ENCODE assay signal across 28 cellular contexts in genomic region chr13:50344717-50345116, GRCh38.
DNase-seq lines count a peak whose midpoint lies in the region; ATAC-seq and TF ChIP-seq lines count a peak whose summit lies in the region.
"Had no signal": no experiment of that assay in that cellular context is flagged by ENCODE, and none has a peak within 500 bp of the region (broad histone marks: within the 10 kb centered on the region; RNA-seq: fewer than 3 reads in every experiment).

No MANE protein-coding gene starts in this region.

- no peaks in the 10 kb centered on the region for H3K36me3 Mint-ChIP-seq in progenitor cell of endocrine pancreas (ENCODE audit: insufficient read depth)
- H3K36me3 Mint-ChIP-seq in activated CD4-positive, alpha-beta memory T cell treated with anti-CD3 and anti-CD28 coated beads, Interleukin-2, amount 10 ng/mL, durations not matched to agents 7 days and 5 days (ENCODE audit: low read depth): no peaks in the 10 kb centered on the region
- H3K36me3 Mint-ChIP-seq: neural progenitor cell had no signal

- H3K27ac ChIP-seq in Panc1 (ENCODE audit: low read length) (peak overlapping the region; percentile 7; the same call in 1 of the 2 replicates), right lobe of liver (no peak overlapping the region)
- H3K27ac ChIP-seq: neural progenitor cell, pancreas, upper lobe of right lung had no signal

- H3K27me3 ChIP-seq in Panc1 (ENCODE audit: control insufficient read depth, insufficient read depth, low read length): no peaks in the 10 kb centered on the region
- no peaks in the 10 kb centered on the region for H3K27me3 ChIP-seq in right lobe of liver
- H3K27me3 ChIP-seq: neural progenitor cell, pancreas, upper lobe of right lung had no signal

- TF ChIP-seq POLR2A in right lobe of liver (IDR thresholded peaks at IDR 0.05): no peak

- H3K27ac Mint-ChIP-seq in progenitor cell of endocrine pancreas: peak overlapping the region; percentile 40
- no peak overlapping the region for H3K27ac Mint-ChIP-seq in activated CD4-positive, alpha-beta memory T cell treated with anti-CD3 and anti-CD28 coated beads, Interleukin-2, amount 10 ng/mL, durations not matched to agents 7 days and 5 days
- H3K27ac Mint-ChIP-seq: IgD-negative memory B cell, neural progenitor cell had no signal

- no TSS peak for BruUV-seq in Panc1 (replicated peaks; lab: Mats Ljungman, UMichigan)

- WGBS in right lobe of liver (ENCODE audit: insufficient coverage, low coverage, low lambda C conversion rate, missing lambda C conversion rate): 32% methylated on average over 3 of the region's 3 CpGs

- TF ChIP-seq CTCF in Panc1 (IDR thresholded peaks at IDR 0.05) (no peak), progenitor cell of endocrine pancreas (IDR thresholded peaks at IDR 0.05; ENCODE audit: unreplicated experiment) (no peak), right lobe of liver (IDR thresholded peaks at IDR 0.05) (no peak)

- H3K4me1 ChIP-seq in Panc1 (ENCODE audit: control insufficient read depth, insufficient read depth, low read length) (no peaks in the 10 kb centered on the region), right lobe of liver (no peaks in the 10 kb centered on the region)
- H3K4me1 ChIP-seq: pancreas, upper lobe of right lung had no signal

- H3K4me3 ChIP-seq in Panc1 (ENCODE audit: low read depth in 2 of 2, low read length in 2 of 2) (no peak overlapping the region), right lobe of liver (no peak overlapping the region)
- H3K4me3 ChIP-seq: GM12878, neural progenitor cell, pancreas, smooth muscle cell, upper lobe of right lung had no signal

- H3K36me3 ChIP-seq in Panc1 (ENCODE audit: control insufficient read depth, insufficient read depth, low read length): no peaks in the 10 kb centered on the region
- H3K36me3 ChIP-seq in right lobe of liver: no peaks in the 10 kb centered on the region
- H3K36me3 ChIP-seq: neural progenitor cell, pancreas, upper lobe of right lung had no signal

- peaks cover 6% of the 10 kb centered on the region for H3K9me3 Mint-ChIP-seq in progenitor cell of endocrine pancreas (ENCODE audit: low read depth)
- no peaks in the 10 kb centered on the region for H3K9me3 Mint-ChIP-seq in activated CD4-positive, alpha-beta memory T cell treated with anti-CD3 and anti-CD28 coated beads, Interleukin-2, amount 10 ng/mL, durations not matched to agents 7 days and 5 days

- H3K4me3 Mint-ChIP-seq in progenitor cell of endocrine pancreas (ENCODE audit: low read depth): no peak overlapping the region
- no peak overlapping the region for H3K4me3 Mint-ChIP-seq in activated CD4-positive, alpha-beta memory T cell treated with anti-CD3 and anti-CD28 coated beads, Interleukin-2, amount 10 ng/mL, durations not matched to agents 7 days and 5 days
- H3K4me3 Mint-ChIP-seq: CD8-positive, alpha-beta memory T cell; IgD-negative memory B cell; neural progenitor cell had no signal

- H3K27me3 Mint-ChIP-seq in progenitor cell of endocrine pancreas: peaks cover 4% of the 10 kb centered on the region
- peaks cover 31% of the 10 kb centered on the region for H3K27me3 Mint-ChIP-seq in activated CD4-positive, alpha-beta memory T cell treated with anti-CD3 and anti-CD28 coated beads, Interleukin-2, amount 10 ng/mL, durations not matched to agents 7 days and 5 days

- ATAC-seq in Panc1 (no peak), right lobe of liver (no peak)
- ATAC-seq: GM12878, left ventricle myocardium superior, pancreas, upper lobe of right lung had no signal

- H3K9me3 ChIP-seq in Panc1 (ENCODE audit: control insufficient read depth, insufficient read depth, low read depth, low read length) (no peaks in the 10 kb centered on the region), right lobe of liver (no peaks in the 10 kb centered on the region)
- H3K9me3 ChIP-seq: pancreas, upper lobe of right lung had no signal

- no peaks in the 10 kb centered on the region for H3K4me1 Mint-ChIP-seq in progenitor cell of endocrine pancreas (ENCODE audit: low read depth)
- peaks cover 3% of the 10 kb centered on the region for H3K4me1 Mint-ChIP-seq in activated CD4-positive, alpha-beta memory T cell treated with anti-CD3 and anti-CD28 coated beads, Interleukin-2, amount 10 ng/mL, durations not matched to agents 7 days and 5 days

- POLR2A ChIA-PET in Panc1 (lab: Charles Lee): no interaction called here
- POLR2A ChIA-PET in activated CD4-positive, alpha-beta memory T cell treated with anti-CD3 and anti-CD28 coated beads, Interleukin-2, amount 10 ng/mL, durations not matched to agents 7 days and 5 days (lab: Charles Lee): no interaction called here

- intact Hi-C loops in Panc1 (cut with micrococcal nuclease; ENCODE audit: unreplicated experiment): no loop called here
- intact Hi-C loops in right lobe of liver (cut with DNase I): no loop called here

- peak; percentile 36 for DNase-seq in NCI-H2171 treated with DMSO at 0.1 percent for 48 hours (lab: John Stamatoyannopoulos, UW)
- no peak for DNase-seq in NCI-H2171 (lab: John Stamatoyannopoulos, UW)
- DNase-seq in NCI-H187 (lab: John Stamatoyannopoulos, UW): peak; percentile 48 to 64
- DNase-seq in Panc1 (ENCODE audit: low read depth, low spot score): no peak
- no peak for DNase-seq in progenitor cell of endocrine pancreas (ENCODE audit: low spot score, unreplicated experiment)
- DNase-seq in activated CD4-positive, alpha-beta memory T cell treated with anti-CD3 and anti-CD28 coated beads, Interleukin-2, amount 10 ng/mL, durations not matched to agents 7 days and 5 days: no peak
- DNase-seq in right lobe of liver: no peak
- no peak for DNase-seq in CD1c-positive myeloid dendritic cell (ENCODE audit: extremely low spot score)
- DNase-seq: activated CD4-positive, alpha-beta T cell treated with anti-CD3 and anti-CD28 coated beads, Interleukin-2, amount 50 U/mL, for 48 hours; activated CD4-positive, CD25-positive, alpha-beta regulatory T cell treated with anti-CD3 and anti-CD28 coated beads, Interleukin-2, amount 50 U/mL, for 72 hours; activated naive CD4-positive, alpha-beta T cell treated with Interleukin-2 at 50 U/mL for 16 hours; CD8-positive, alpha-beta memory T cell; central memory CD4-positive, alpha-beta T cell; GOT3; head of caudate nucleus; left ventricle myocardium superior; mesendoderm; NCI-H146; NCI-H345; NCI-H774; pancreas; RPMI8226; stimulated activated naive CD4-positive, alpha-beta T cell; upper lobe of right lung had no signal

- in situ Hi-C loops in Panc1 (cut with HindIII; ENCODE audit: low pct_unique_long_range_greater_than_20kb, low sequenced_read_pairs): no loop called here

- CTCF ChIA-PET in Panc1 (lab: Charles Lee): no interaction called here
- CTCF ChIA-PET in activated CD4-positive, alpha-beta memory T cell treated with anti-CD3 and anti-CD28 coated beads, Interleukin-2, amount 10 ng/mL, durations not matched to agents 7 days and 5 days (lab: Charles Lee): no interaction called here

Comparison
In these comparisons a context has a peak if more than half of its experiments do, and no peak if none do; other contexts are left out.
1. DNase-seq: peak in NCI-H2171 treated with DMSO at 0.1 percent for 48 hours (single experiment) and NCI-H187 (2 of 2); none in NCI-H2171 (single experiment), Panc1 (single experiment), progenitor cell of endocrine pancreas (single experiment), activated CD4-positive, alpha-beta memory T cell treated with anti-CD3 and anti-CD28 coated beads, Interleukin-2, amount 10 ng/mL, durations not matched to agents 7 days and 5 days (single experiment), right lobe of liver (0 of 3) and CD1c-positive myeloid dendritic cell (single experiment).